9 cellular contexts compared by ENCODE assay signal in genomic region chr10:102776779-102777417, GRCh38. TPM values are rescaled to one million over a fixed set of nuclear protein-coding genes. Genes with fewer than 3 reads are reported as not detected.
A peak's percentile ranks its signal among the peaks of the same experiment; 100 is the strongest.
DNase-seq lines count a peak whose midpoint lies in the region; ATAC-seq and TF ChIP-seq lines count a peak whose summit lies in the region.
"Had no signal": no experiment of that assay in that cellular context is flagged by ENCODE, and none has a peak within 500 bp of the region (broad histone marks: within the 10 kb centered on the region; RNA-seq: fewer than 3 reads in every experiment).

No MANE protein-coding gene starts in this region.

- peaks cover 6 to 95% (median 38%) of the 10 kb centered on the region in 4 donors for H3K4me1 ChIP-seq in right lobe of liver

- 60% methylated on average over 4 of the region's 9 CpGs for WGBS in right lobe of liver (ENCODE audit: insufficient coverage, low coverage, low lambda C conversion rate, missing lambda C conversion rate)

- intact Hi-C loops in CD14-positive monocyte (cut with micrococcal nuclease), result no loop called here
- intact Hi-C loops in right lobe of liver (cut with DNase I), result no loop called here

- TF ChIP-seq CTCF in CD14-positive monocyte (IDR thresholded peaks at IDR 0.05), result no peak
- TF ChIP-seq CTCF in right lobe of liver (IDR thresholded peaks at IDR 0.05), result no peak

- no peak overlapping the region for H3K4me3 Mint-ChIP-seq in CD14-positive monocyte

- TF ChIP-seq POLR2A in right lobe of liver (IDR thresholded peaks at IDR 0.05), result peak; percentile 33

- H3K4me3 ChIP-seq in right lobe of liver, result peak overlapping the region in 2 of 3 donors; percentile 8 to 28

- no peaks in the 10 kb centered on the region for H3K27me3 ChIP-seq in right lobe of liver

- ATAC-seq in right lobe of liver, result peak; percentile 23 to 42 (median 26)

- peak overlapping the region; percentile 49 to 97 (median 88) for H3K27ac Mint-ChIP-seq in CD14-positive monocyte

- H3K27me3 Mint-ChIP-seq in CD14-positive monocyte (ENCODE audit: low read depth in 3 of 3), result no peaks in the 10 kb centered on the region
- H3K27me3 Mint-ChIP-seq: naive B cell had no signal

- peak overlapping the region; percentile 90 to 94 (median 91) for H3K27ac ChIP-seq in right lobe of liver

- H3K4me1 Mint-ChIP-seq in CD14-positive monocyte, result peaks cover 62% of the 10 kb centered on the region

- H3K36me3 ChIP-seq in right lobe of liver, result no peaks in the 10 kb centered on the region

- peaks cover 0 to 2% (median 0%) of the 10 kb centered on the region in 7 donors for H3K9me3 Mint-ChIP-seq in CD14-positive monocyte
- H3K9me3 Mint-ChIP-seq: naive B cell had no signal

- H3K36me3 Mint-ChIP-seq in CD14-positive monocyte, result peaks cover 39 to 65% of the 10 kb centered on the region in 2 donors

- H3K9me3 ChIP-seq in right lobe of liver, result no peaks in the 10 kb centered on the region

- DNase-seq in CD14-positive monocyte (ENCODE audit: low spot score) (no peak), NCI-H69 (lab: John Stamatoyannopoulos, UW) (peak; percentile 12), dermis blood vessel endothelial cell (peak; percentile 93), right lobe of liver (no peak), stromal cell of bone marrow (ENCODE audit: low read depth) (peak; percentile 88), DMS79 treated with DMSO at 0.1 percent for 48 hours (lab: John Stamatoyannopoulos, UW) (no peak), COLO668 (lab: John Stamatoyannopoulos, UW; ENCODE audit: unreplicated experiment) (no peak), NCI-H1092 treated with DMSO at 0.1 percent for 48 hours (lab: John Stamatoyannopoulos, UW) (no peak)
- DNase-seq: naive B cell had no signal

RNA-seq across cellular contexts. Expression of gene WBP1L, which starts 33.1 kb away (rescaled TPM):
- 10 to 100 TPM; 38.3 to 43.0 TPM for polyA plus RNA-seq in CD14-positive monocyte
- 73.9 and 103 TPM in 2 replicates for total RNA-seq in dermis blood vessel endothelial cell
- total RNA-seq in right lobe of liver, result 10 to 100 TPM; 24.1 to 58.4 (median 32.8) TPM

Comparison
In these comparisons a context has a peak if more than half of its experiments do, and no peak if none do; other contexts are left out.
1. DNase-seq: peak in NCI-H69 (single experiment), dermis blood vessel endothelial cell (single experiment) and stromal cell of bone marrow (single experiment); none in CD14-positive monocyte (single experiment), right lobe of liver (0 of 3), DMS79 treated with DMSO at 0.1 percent for 48 hours (single experiment), COLO668 (single experiment) and NCI-H1092 treated with DMSO at 0.1 percent for 48 hours (single experiment).